Comparison of ENCODE assay signal across 8 cellular contexts in the genomic region with DNA sequence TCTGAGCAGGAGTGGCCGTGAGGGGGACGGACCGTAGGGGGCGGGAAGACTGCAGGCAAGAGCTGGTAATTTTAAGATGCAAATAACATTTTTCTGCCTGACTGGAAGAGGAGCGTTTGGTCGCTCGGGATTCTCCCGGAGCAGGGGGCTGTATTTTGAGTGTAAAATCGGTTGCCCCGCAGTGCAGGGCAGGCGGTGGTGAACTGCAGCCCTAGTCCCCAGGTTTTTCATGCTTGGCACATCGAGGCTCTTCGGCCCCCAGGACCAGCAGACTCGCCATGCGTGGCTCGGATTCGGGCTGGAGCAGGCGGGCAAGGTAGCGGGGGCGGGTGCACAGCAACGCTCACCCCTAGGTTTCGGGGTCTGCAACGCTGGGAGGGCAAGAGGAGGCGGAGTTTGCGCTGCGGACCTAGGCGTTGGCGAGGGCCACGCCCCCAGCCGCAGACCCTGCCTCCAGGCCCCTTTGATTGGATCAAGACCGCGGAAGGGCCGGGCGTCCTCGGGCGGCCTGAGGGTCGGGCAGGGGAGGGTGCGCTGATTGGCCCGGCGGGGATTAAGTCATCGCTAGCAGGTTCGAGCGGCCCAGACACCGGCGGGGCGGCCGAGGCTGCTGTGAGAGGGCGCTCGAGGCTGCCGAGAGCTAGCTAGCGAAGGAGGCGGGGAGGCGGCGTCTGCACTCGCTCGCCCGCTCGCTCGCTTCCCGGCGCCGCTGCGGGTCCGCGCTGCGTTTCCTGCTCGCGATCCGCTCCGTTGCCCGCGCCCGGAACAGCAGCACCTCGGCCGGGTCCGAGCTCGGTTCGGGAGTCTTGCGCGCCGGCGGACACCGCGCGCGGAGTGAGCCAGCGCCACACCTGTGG. TPM values are rescaled to one million over a fixed set of nuclear protein-coding genes. Genes with fewer than 3 reads are reported as not detected.
A peak's percentile ranks its signal among the peaks of the same experiment; 100 is the strongest.
DNase-seq lines count a peak whose midpoint lies in the region; ATAC-seq and TF ChIP-seq lines count a peak whose summit lies in the region.

A gene with protein sequence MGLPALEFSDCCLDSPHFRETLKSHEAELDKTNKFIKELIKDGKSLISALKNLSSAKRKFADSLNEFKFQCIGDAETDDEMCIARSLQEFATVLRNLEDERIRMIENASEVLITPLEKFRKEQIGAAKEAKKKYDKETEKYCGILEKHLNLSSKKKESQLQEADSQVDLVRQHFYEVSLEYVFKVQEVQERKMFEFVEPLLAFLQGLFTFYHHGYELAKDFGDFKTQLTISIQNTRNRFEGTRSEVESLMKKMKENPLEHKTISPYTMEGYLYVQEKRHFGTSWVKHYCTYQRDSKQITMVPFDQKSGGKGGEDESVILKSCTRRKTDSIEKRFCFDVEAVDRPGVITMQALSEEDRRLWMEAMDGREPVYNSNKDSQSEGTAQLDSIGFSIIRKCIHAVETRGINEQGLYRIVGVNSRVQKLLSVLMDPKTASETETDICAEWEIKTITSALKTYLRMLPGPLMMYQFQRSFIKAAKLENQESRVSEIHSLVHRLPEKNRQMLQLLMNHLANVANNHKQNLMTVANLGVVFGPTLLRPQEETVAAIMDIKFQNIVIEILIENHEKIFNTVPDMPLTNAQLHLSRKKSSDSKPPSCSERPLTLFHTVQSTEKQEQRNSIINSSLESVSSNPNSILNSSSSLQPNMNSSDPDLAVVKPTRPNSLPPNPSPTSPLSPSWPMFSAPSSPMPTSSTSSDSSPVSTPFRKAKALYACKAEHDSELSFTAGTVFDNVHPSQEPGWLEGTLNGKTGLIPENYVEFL (plus strand): TSS at position 585 of the 857 bp plus-strand sequence. CDS start 385 bp downstream, outside the sequence.

- POLR2A ChIA-PET in Caco-2 (lab: Charles Lee), result interaction anchor here (0.5 to 1.4 kb wide), 4 partner anchors 17 to 440 kb away, joined by 3 to 9 read pairs (median 4); no protein-coding TSS in a partner anchor

- CTCF ChIA-PET in Caco-2 (lab: Charles Lee), result interaction anchor here (0.6 to 4.2 kb wide), 18 partner anchors 9 to 119 kb away, joined by 3 to 63 read pairs (median 6); no protein-coding TSS in a partner anchor

- H3K36me3 Mint-ChIP-seq in Caco-2 (ENCODE audit: insufficient read depth, unreplicated experiment), result peaks cover 12% of the 10 kb centered on the region
- H3K36me3 Mint-ChIP-seq in effector memory CD8-positive, alpha-beta T cell (ENCODE audit: insufficient read depth), result peaks cover 11% of the 10 kb centered on the region
- H3K36me3 Mint-ChIP-seq in memory B cell, result no peaks in the 10 kb centered on the region

- H3K9me3 ChIP-seq in Caco-2, result no peaks in the 10 kb centered on the region

- no peaks in the 10 kb centered on the region for H3K9me3 Mint-ChIP-seq in Caco-2 (ENCODE audit: unreplicated experiment)
- H3K9me3 Mint-ChIP-seq in effector memory CD8-positive, alpha-beta T cell, result no peaks in the 10 kb centered on the region
- H3K9me3 Mint-ChIP-seq in memory B cell, result no peaks in the 10 kb centered on the region

- no peaks in the 10 kb centered on the region for H3K27me3 ChIP-seq in Caco-2 (replicated peaks; ENCODE audit: control insufficient read depth, insufficient read depth, low read length)

- H3K4me3 Mint-ChIP-seq in Caco-2 (ENCODE audit: unreplicated experiment) (peak within 1 kb of the TSS; percentile 99), memory B cell (peak within 1 kb of the TSS; percentile 91)
- peak within 1 kb of the TSS; percentile 85 to 91 for H3K4me3 Mint-ChIP-seq in effector memory CD8-positive, alpha-beta T cell

- no peaks in the 10 kb centered on the region for H3K27me3 Mint-ChIP-seq in Caco-2 (ENCODE audit: insufficient read depth, unreplicated experiment)
- H3K27me3 Mint-ChIP-seq in effector memory CD8-positive, alpha-beta T cell, result no peaks in the 10 kb centered on the region
- H3K27me3 Mint-ChIP-seq in memory B cell, result no peaks in the 10 kb centered on the region

- peak; percentile 87 for ATAC-seq in effector memory CD8-positive, alpha-beta T cell (replicated peaks)
- ATAC-seq in memory B cell (ENCODE audit: low read depth), result peak; percentile 91

- DNase-seq in Caco-2 (peak; percentile 97 to 98), GM20000 (ENCODE audit: low spot score) (peak; percentile 96), HT-29 (ENCODE audit: low spot score) (peak; percentile 97), memory B cell (ENCODE audit: low spot score in 2 of 2) (peak; percentile 87 to 89)
- DNase-seq in NK-92 treated with Interleukin-12 subunit alpha and Interleukin-12 subunit beta, amount 100 ng/mL, for 24 hours (lab: John Stamatoyannopoulos, UW), result peak; percentile 96
- peak; percentile 88 for DNase-seq in activated CD8-positive, alpha-beta memory T cell treated with anti-CD3 and anti-CD28 coated beads for 4 hours (ENCODE audit: low read depth in 2 of 2)
- DNase-seq in effector memory CD8-positive, alpha-beta T cell, result peak; percentile 89 to 92 (median 90)
- DNase-seq in stimulated activated CD8-positive, alpha-beta memory T cell treated with anti-CD3 and anti-CD28 coated beads, Interleukin-12 subunit alpha, Interleukin-12 subunit beta, amount 100 ng/mL, for 24 hours (ENCODE audit: extremely low read depth), result peak; percentile 86

- no peaks in the 10 kb centered on the region; the same call in 1 of the 2 replicates for H3K36me3 ChIP-seq in Caco-2 (ENCODE audit: control insufficient read depth, insufficient read depth, low read length)

- H3K4me3 ChIP-seq in Caco-2 (ENCODE audit: low read depth, low read length), result peak within 1 kb of the TSS; percentile 98

- peak within 1 kb of the TSS; percentile 79 for H3K27ac Mint-ChIP-seq in Caco-2 (ENCODE audit: unreplicated experiment)
- H3K27ac Mint-ChIP-seq in effector memory CD8-positive, alpha-beta T cell, result peak within 1 kb of the TSS; percentile 82 to 90
- peak within 1 kb of the TSS; percentile 81 for H3K27ac Mint-ChIP-seq in memory B cell

- intact Hi-C loops in Caco-2 (cut with micrococcal nuclease; ENCODE audit: unreplicated experiment), result loop anchor here (1.0 kb wide), 3 partner anchors 53 to 110 kb away; no protein-coding TSS in a partner anchor

- H3K4me1 Mint-ChIP-seq in Caco-2 (ENCODE audit: low read depth, unreplicated experiment) (peaks cover 15% of the 10 kb centered on the region), memory B cell (peaks cover 13% of the 10 kb centered on the region)
- H3K4me1 Mint-ChIP-seq in effector memory CD8-positive, alpha-beta T cell (ENCODE audit: low read depth in 2 of 2), result peaks cover 40% of the 10 kb centered on the region in 2 donors

- no TSS peak for BruUV-seq in Caco-2 (replicated peaks; lab: Mats Ljungman, UMichigan)

- TF ChIP-seq CTCF in Caco-2 (IDR thresholded peaks at IDR 0.05; ENCODE audit: insufficient read depth in 1 of 2, low read depth in 1 of 2, low read length in 1 of 2, severe bottlenecking in 1 of 2, unreplicated experiment in 1 of 2), result peak in 1 of 2 experiments; percentile 38
- TF ChIP-seq CTCF in GM20000 (IDR thresholded peaks at IDR 0.05; ENCODE audit: extremely low read depth, missing control alignments), result peak; percentile 23

- no peaks in the 10 kb centered on the region for H3K4me1 ChIP-seq in Caco-2

RNA-seq across cellular contexts. Expression of the gene that starts here (rescaled TPM):
- 74.6 and 79.8 TPM in 2 replicates for total RNA-seq in Caco-2 (2022)
- 13.0 and 19.6 TPM in 2 replicates for total RNA-seq in HT-29 (2014; rRNA removed; shearing (Covaris generic))

Comparison
In these comparisons a context has a peak if more than half of its experiments do, and no peak if none do; other contexts are left out.
1. Peak in every context shown above with its lines: DNase-seq, ATAC-seq and H3K4me3 ChIP-seq.